In the genomic region with DNA sequence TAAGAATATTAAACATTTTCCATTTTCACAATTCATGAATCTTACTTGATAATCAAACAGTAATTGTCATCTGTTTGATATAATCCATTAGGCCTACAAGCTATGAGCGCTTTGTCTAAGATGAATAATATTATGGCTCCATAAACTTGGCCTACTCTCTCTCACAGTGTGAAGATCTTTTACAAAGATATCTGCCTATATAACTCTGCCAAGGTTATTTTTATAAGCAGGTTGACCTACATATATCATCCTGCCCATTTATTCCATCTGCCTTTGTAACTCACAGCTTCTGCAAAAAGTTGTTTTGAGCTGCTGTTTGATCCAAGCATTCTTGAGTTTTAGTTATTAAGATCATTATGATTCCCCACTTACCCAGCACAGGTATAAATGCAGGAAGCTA, we compare ENCODE assay signal across 36 cellular contexts.
"Had no signal": no experiment of that assay in that cellular context is flagged by ENCODE, and none has a peak within 500 bp of the region (broad histone marks: within the 10 kb centered on the region; RNA-seq: fewer than 3 reads in every experiment).

No MANE protein-coding gene starts in this region.

- H3K9me3 Mint-ChIP-seq: activated B cell treated with CpG ODN at 0.5 μM for 24 hours; activated CD4-positive, alpha-beta memory T cell treated with anti-CD3 and anti-CD28 coated beads for 36 hours; activated naive CD4-positive, alpha-beta T cell treated with anti-CD3 and anti-CD28 coated beads for 36 hours; activated naive CD4-positive, alpha-beta T cell treated with anti-CD3 and anti-CD28 coated beads, Interleukin-2, amount 50 U/mL, for 24 hours; activated naive CD8-positive, alpha-beta T cell treated with anti-CD3 and anti-CD28 coated beads for 36 hours; activated naive CD8-positive, alpha-beta T cell treated with anti-CD3 and anti-CD28 coated beads, Interleukin-2, amount 50 U/mL, for 24 hours; activated T-helper 1 cell treated with anti-CD3 and anti-CD28 coated beads, Interleukin-12 subunit alpha, Interleukin-12 subunit beta, Interleukin-2, Interleukin-4 antibody, amounts not matched to agents 30 ng/mL and 10 ng/mL and 1 ng/mL, durations not matched to agents 14 hours and 24 hours and 36 hours; activated T-helper 2 cell treated with anti-CD3 and anti-CD28 coated beads, Interferon-gamma antibody, Interleukin-2, Interleukin-4, amounts not matched to agents 10 μg/mL and 5 μg/mL and 100 μg/mL, durations not matched to agents 14 hours and 24 hours and 36 hours; dendritic cell treated with granulocyte-macrophage colony-stimulating factor and Interleukin-4, amounts not matched to agents 40 ng/mL and 50 ng/mL, for 4 days; endodermal cell; T-helper 2 cell treated with Interferon-gamma antibody and Interleukin-4, amounts not matched to agents 5 μg/mL and 100 μg/mL, for 36 hours had no signal

- H3K9me3 ChIP-seq: adrenal gland, body of pancreas, esophagus muscularis mucosa, gastroesophageal sphincter had no signal

- H3K36me3 Mint-ChIP-seq: activated CD4-positive, alpha-beta memory T cell treated with anti-CD3 and anti-CD28 coated beads for 36 hours; activated CD8-positive, alpha-beta memory T cell treated with anti-CD3 and anti-CD28 coated beads, Interleukin-2, amount 10 ng/mL, durations not matched to agents 7 days and 5 days; activated naive CD4-positive, alpha-beta T cell treated with anti-CD3 and anti-CD28 coated beads, Interleukin-2, amount 50 U/mL, for 24 hours; activated naive CD8-positive, alpha-beta T cell treated with anti-CD3 and anti-CD28 coated beads for 36 hours had no signal

- H3K4me1 Mint-ChIP-seq: activated B cell treated with CpG ODN at 0.5 μM for 24 hours; activated CD8-positive, alpha-beta memory T cell treated with anti-CD3 and anti-CD28 coated beads, Interleukin-2, amount 10 ng/mL, durations not matched to agents 7 days and 5 days; activated naive CD4-positive, alpha-beta T cell treated with anti-CD3 and anti-CD28 coated beads, Interleukin-2, amount 50 U/mL, for 24 hours; activated naive CD8-positive, alpha-beta T cell treated with anti-CD3 and anti-CD28 coated beads for 36 hours; activated naive CD8-positive, alpha-beta T cell treated with anti-CD3 and anti-CD28 coated beads, Interleukin-2, amount 50 U/mL, for 24 hours; endodermal cell; T-helper 17 cell had no signal

- H3K36me3 ChIP-seq: adrenal gland, esophagus muscularis mucosa, gastroesophageal sphincter, WERI-Rb-1 had no signal

- H3K4me3 Mint-ChIP-seq: activated B cell treated with CpG ODN at 0.5 μM for 24 hours; activated CD4-positive, alpha-beta memory T cell treated with anti-CD3 and anti-CD28 coated beads for 36 hours; activated CD8-positive, alpha-beta memory T cell treated with anti-CD3 and anti-CD28 coated beads, Interleukin-2, amount 10 ng/mL, durations not matched to agents 7 days and 5 days; activated CD8-positive, alpha-beta T cell treated with anti-CD3 and anti-CD28 coated beads, Interleukin-2, amount 10 ng/mL, durations not matched to agents 7 days and 5 days; activated naive CD4-positive, alpha-beta T cell treated with anti-CD3 and anti-CD28 coated beads for 36 hours; activated naive CD4-positive, alpha-beta T cell treated with anti-CD3 and anti-CD28 coated beads, Interleukin-2, amount 50 U/mL, for 24 hours; activated naive CD8-positive, alpha-beta T cell treated with anti-CD3 and anti-CD28 coated beads for 36 hours; activated naive CD8-positive, alpha-beta T cell treated with anti-CD3 and anti-CD28 coated beads, Interleukin-2, amount 50 U/mL, for 24 hours; activated T-helper 1 cell treated with anti-CD3 and anti-CD28 coated beads, Interleukin-12 subunit alpha, Interleukin-12 subunit beta, Interleukin-2, Interleukin-4 antibody, amounts not matched to agents 30 ng/mL and 10 ng/mL and 1 ng/mL, durations not matched to agents 14 hours and 24 hours and 36 hours; dendritic cell treated with granulocyte-macrophage colony-stimulating factor and Interleukin-4, amounts not matched to agents 40 ng/mL and 50 ng/mL, for 4 days; endodermal cell; T-helper 17 cell; T-helper 2 cell treated with Interferon-gamma antibody and Interleukin-4, amounts not matched to agents 5 μg/mL and 100 μg/mL, for 36 hours had no signal

- H3K27me3 ChIP-seq: adrenal gland, body of pancreas, dorsolateral prefrontal cortex, esophagus muscularis mucosa, foreskin keratinocyte, gastroesophageal sphincter had no signal

- H3K4me1 ChIP-seq: adrenal gland, body of pancreas, esophagus muscularis mucosa, gastroesophageal sphincter had no signal

- DNase-seq: activated B cell treated with CpG ODN at 0.5 μM for 24 hours; activated CD4-positive, alpha-beta memory T cell treated with anti-CD3 and anti-CD28 coated beads for 36 hours; activated CD4-positive, alpha-beta T cell treated with anti-CD3 and anti-CD28 coated beads for 48 hours; activated CD4-positive, alpha-beta T cell treated with anti-CD3 and anti-CD28 coated beads, Interleukin-2, amount 50 U/mL, for 1 hour; activated CD8-positive, alpha-beta memory T cell treated with anti-CD3 and anti-CD28 coated beads, Interleukin-2, amount 10 ng/mL, durations not matched to agents 7 days and 5 days; activated CD8-positive, alpha-beta memory T cell treated with anti-CD3 and anti-CD28 coated beads, Interleukin-2, amount 50 U/mL, for 4 hours; activated CD8-positive, alpha-beta T cell treated with anti-CD3 and anti-CD28 coated beads, Interleukin-2, amount 10 ng/mL, durations not matched to agents 7 days and 5 days; activated effector memory CD4-positive, alpha-beta T cell treated with anti-CD3 and anti-CD28 coated beads, Interleukin-2, amount 50 U/mL, for 16 hours; activated naive CD4-positive, alpha-beta T cell treated with anti-CD3 and anti-CD28 coated beads for 36 hours; activated naive CD8-positive, alpha-beta T cell treated with anti-CD3 and anti-CD28 coated beads for 36 hours; activated naive CD8-positive, alpha-beta T cell treated with anti-CD3 and anti-CD28 coated beads, Interleukin-2, amount 50 U/mL, for 24 hours; activated T-cell treated with anti-CD3 and anti-CD28 coated beads, Interleukin-2, amount 50 U/mL, for 1 hour; activated T-cell treated with anti-CD3 and anti-CD28 coated beads, Interleukin-2, amount 50 U/mL, for 48 hours; adrenal gland; amygdala; aorta; body of pancreas; cerebellar nuclear complex; dorsolateral prefrontal cortex; effector memory CD4-positive, alpha-beta T cell; endodermal cell; erythroblast; foreskin keratinocyte; head of caudate nucleus; T-helper 1 cell; T-helper 17 cell; T1000; WERI-Rb-1 had no signal

- H3K4me3 ChIP-seq: adrenal gland, body of pancreas, coronary artery, dorsolateral prefrontal cortex, esophagus muscularis mucosa, gastroesophageal sphincter had no signal

- H3K27ac ChIP-seq: adrenal gland, body of pancreas, coronary artery, dorsolateral prefrontal cortex, esophagus muscularis mucosa, foreskin keratinocyte, gastroesophageal sphincter, WERI-Rb-1 had no signal

- H3K27ac Mint-ChIP-seq: activated B cell treated with CpG ODN at 0.5 μM for 24 hours; activated CD4-positive, alpha-beta memory T cell treated with anti-CD3 and anti-CD28 coated beads for 36 hours; activated CD8-positive, alpha-beta memory T cell treated with anti-CD3 and anti-CD28 coated beads, Interleukin-2, amount 10 ng/mL, durations not matched to agents 7 days and 5 days; activated CD8-positive, alpha-beta T cell treated with anti-CD3 and anti-CD28 coated beads, Interleukin-2, amount 10 ng/mL, durations not matched to agents 7 days and 5 days; activated naive CD4-positive, alpha-beta T cell treated with anti-CD3 and anti-CD28 coated beads for 36 hours; activated naive CD4-positive, alpha-beta T cell treated with anti-CD3 and anti-CD28 coated beads, Interleukin-2, amount 50 U/mL, for 24 hours; activated naive CD8-positive, alpha-beta T cell treated with anti-CD3 and anti-CD28 coated beads for 36 hours; activated naive CD8-positive, alpha-beta T cell treated with anti-CD3 and anti-CD28 coated beads, Interleukin-2, amount 50 U/mL, for 24 hours; activated T-helper 1 cell treated with anti-CD3 and anti-CD28 coated beads, Interleukin-12 subunit alpha, Interleukin-12 subunit beta, Interleukin-2, Interleukin-4 antibody, amounts not matched to agents 30 ng/mL and 10 ng/mL and 1 ng/mL, durations not matched to agents 14 hours and 24 hours and 36 hours; activated T-helper 2 cell treated with anti-CD3 and anti-CD28 coated beads, Interferon-gamma antibody, Interleukin-2, Interleukin-4, amounts not matched to agents 10 μg/mL and 5 μg/mL and 100 μg/mL, durations not matched to agents 14 hours and 24 hours and 36 hours; dendritic cell treated with granulocyte-macrophage colony-stimulating factor and Interleukin-4, amounts not matched to agents 40 ng/mL and 50 ng/mL, for 4 days; endodermal cell; T-helper 17 cell; T-helper 2 cell treated with Interferon-gamma antibody and Interleukin-4, amounts not matched to agents 5 μg/mL and 100 μg/mL, for 36 hours had no signal

- H3K27me3 Mint-ChIP-seq: activated CD4-positive, alpha-beta memory T cell treated with anti-CD3 and anti-CD28 coated beads for 36 hours; activated naive CD8-positive, alpha-beta T cell treated with anti-CD3 and anti-CD28 coated beads for 36 hours; dendritic cell treated with granulocyte-macrophage colony-stimulating factor and Interleukin-4, amounts not matched to agents 40 ng/mL and 50 ng/mL, for 4 days; T-helper 17 cell had no signal
